ENCODE assay signal across 8 cellular contexts in the genomic region with DNA sequence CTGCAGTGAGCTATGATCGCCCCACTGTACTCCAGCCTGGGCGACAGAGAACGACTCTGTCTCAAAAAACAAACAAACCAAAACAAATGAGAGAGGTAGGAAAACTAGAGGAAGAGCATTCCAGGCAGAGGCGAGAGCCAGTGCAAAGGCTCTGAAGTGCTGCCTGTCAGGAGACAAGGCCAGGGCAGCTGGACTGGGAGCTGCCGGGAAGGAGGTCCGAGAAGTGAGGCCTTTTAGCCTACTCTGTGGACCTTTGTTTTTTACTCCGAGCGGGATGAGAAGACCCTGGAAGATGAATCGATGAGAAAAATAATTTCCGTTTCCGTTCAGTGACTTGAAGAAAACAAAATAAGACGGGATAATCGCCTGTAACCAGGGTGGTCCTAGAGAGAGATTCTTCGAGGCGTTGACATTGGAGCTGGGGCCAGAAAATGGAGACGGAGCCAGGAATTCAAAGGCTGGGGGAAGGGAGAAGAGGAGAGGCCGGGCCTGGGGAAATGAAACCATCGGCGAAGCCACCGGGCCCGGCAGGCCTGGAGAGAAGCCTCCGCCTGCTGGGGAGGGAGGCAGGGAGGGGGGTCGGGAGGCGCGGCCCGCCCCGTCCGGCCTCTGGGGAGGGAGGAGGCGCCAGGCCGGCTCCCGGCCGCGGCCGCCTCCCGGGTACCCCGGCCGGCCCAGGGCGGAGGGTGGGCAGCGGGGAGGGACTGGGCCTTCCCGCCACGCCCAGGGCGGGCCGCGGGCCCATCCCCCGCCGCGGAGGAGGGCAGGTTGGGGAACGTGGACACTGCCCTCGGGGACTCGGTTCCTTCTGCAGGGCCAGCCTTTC. TPM values are rescaled to one million over a fixed set of nuclear protein-coding genes. Genes with fewer than 3 reads are reported as not detected.
A peak's percentile ranks its signal among the peaks of the same experiment; 100 is the strongest.
DNase-seq lines count a peak whose midpoint lies in the region; TF ChIP-seq lines count a peak whose summit lies in the region.

No MANE protein-coding gene starts in this region.

- TSS peak; percentile 99 for BruUV-seq in Caco-2 (replicated peaks; lab: Mats Ljungman, UMichigan)

- peak overlapping the region; percentile 97 for H3K27ac Mint-ChIP-seq in Caco-2 (ENCODE audit: unreplicated experiment)

- POLR2A ChIA-PET in Caco-2 (lab: Charles Lee): interaction anchor here (0.6 to 2.5 kb wide), 7 partner anchors 9 to 358 kb away, joined by 3 to 56 read pairs (median 7); partner anchors contain the start of genes BLVRB and C19orf47

- intact Hi-C loops in Caco-2 (cut with micrococcal nuclease; ENCODE audit: unreplicated experiment): loop anchor here (1.0 kb wide), 1 partner anchor 10 kb away; no protein-coding TSS in a partner anchor

- CTCF ChIA-PET in Caco-2 (lab: Charles Lee): interaction anchor here (0.6 to 2.1 kb wide), 5 partner anchors 9 to 1137 kb away, joined by 3 to 16 read pairs (median 5); partner anchors contain the start of gene IFNL1

- DNase-seq in Caco-2 (peak; percentile 92), GOT3 (lab: John Stamatoyannopoulos, UW) (peak; percentile 62), NCI-H1436 (lab: John Stamatoyannopoulos, UW) (peak; percentile 75), T1000 (lab: John Stamatoyannopoulos, UW) (peak; percentile 64), brain pericyte (ENCODE audit: low read depth, low spot score) (peak; percentile 38), retinal pigment epithelial cell (ENCODE audit: low read depth) (no peak)
- no peak for DNase-seq in NK-92 treated with Interleukin-12 subunit alpha and Interleukin-12 subunit beta, amount 100 ng/mL, for 24 hours (lab: John Stamatoyannopoulos, UW)

- H3K9me3 ChIP-seq in Caco-2: no peaks in the 10 kb centered on the region

- peaks cover 16% of the 10 kb centered on the region for H3K4me1 ChIP-seq in Caco-2

- peak overlapping the region; percentile 29 for H3K4me3 ChIP-seq in Caco-2 (ENCODE audit: low read depth, low read length)
- peak overlapping the region; percentile 30 for H3K4me3 ChIP-seq in iPS-11a (ENCODE audit: low read depth, low read length)
- H3K4me3 ChIP-seq in retinal pigment epithelial cell (ENCODE audit: low read length): peak overlapping the region; percentile 32

- H3K4me3 Mint-ChIP-seq in Caco-2 (ENCODE audit: unreplicated experiment): peak overlapping the region; percentile 83

- peaks cover 28% of the 10 kb centered on the region for H3K36me3 Mint-ChIP-seq in Caco-2 (ENCODE audit: insufficient read depth, unreplicated experiment)

- no peaks in the 10 kb centered on the region for H3K27me3 ChIP-seq in Caco-2 (replicated peaks; ENCODE audit: control insufficient read depth, insufficient read depth, low read length)

- TF ChIP-seq CTCF in Caco-2 (IDR thresholded peaks at IDR 0.05; ENCODE audit: insufficient read depth in 1 of 2, low read depth in 1 of 2, low read length in 1 of 2, severe bottlenecking in 1 of 2, unreplicated experiment in 1 of 2) (no peak), retinal pigment epithelial cell (conservative IDR thresholded peaks at IDR 0.05; ENCODE audit: low read depth, low read length) (no peak)

- H3K36me3 ChIP-seq in Caco-2 (ENCODE audit: control insufficient read depth, insufficient read depth, low read length): no peaks in the 10 kb centered on the region

- no peaks in the 10 kb centered on the region for H3K27me3 Mint-ChIP-seq in Caco-2 (ENCODE audit: insufficient read depth, unreplicated experiment)

- H3K9me3 Mint-ChIP-seq in Caco-2 (ENCODE audit: unreplicated experiment): no peaks in the 10 kb centered on the region

- H3K4me1 Mint-ChIP-seq in Caco-2 (ENCODE audit: low read depth, unreplicated experiment): peaks cover 8% of the 10 kb centered on the region

RNA-seq across cellular contexts. Expression of gene SERTAD1, which starts 7.8 kb away (rescaled TPM):
- total RNA-seq in Caco-2 (2022): 7.7 and 8.6 TPM in 2 replicates

RNA-seq across cellular contexts. Expression of gene SERTAD3, which starts 10.5 kb away (rescaled TPM):
- 45.2 and 52.2 TPM in 2 replicates for total RNA-seq in Caco-2 (2022)

RNA-seq across cellular contexts. Expression of gene PRX, which starts 20.4 kb away (rescaled TPM):
- total RNA-seq in Caco-2 (2022): 2.5 TPM in 2 replicates

RNA-seq across cellular contexts. Expression of gene BLVRB, which starts 31.9 kb away (rescaled TPM):
- 75.2 and 101 TPM in 2 replicates for total RNA-seq in Caco-2 (2022)

RNA-seq across cellular contexts. Expression of gene SPTBN4, which starts 33.2 kb away (rescaled TPM):
- total RNA-seq in Caco-2 (2022): 0.82 and 0.97 TPM in 2 replicates

Comparison
In these comparisons a context has a peak if more than half of its experiments do, and no peak if none do; other contexts are left out.
1. DNase-seq: peak in Caco-2 (2 of 2), GOT3 (single experiment), NCI-H1436 (single experiment), T1000 (single experiment) and brain pericyte (single experiment); none in retinal pigment epithelial cell (single experiment) and NK-92 treated with Interleukin-12 subunit alpha and Interleukin-12 subunit beta, amount 100 ng/mL, for 24 hours (single experiment).
2. Peak in every context shown above with its lines, with median percentiles within 50 percentile points of each other: H3K4me3 ChIP-seq.